ENCODE assay signal across 14 cellular contexts in genomic region chr6:137001287-137001976, GRCh38. TPM values are rescaled to one million over a fixed set of nuclear protein-coding genes. Genes with fewer than 3 reads are reported as not detected.
A peak's percentile ranks its signal among the peaks of the same experiment; 100 is the strongest.
DNase-seq lines count a peak whose midpoint lies in the region; ATAC-seq lines count a peak whose summit lies in the region.
"Had no signal": no experiment of that assay in that cellular context is flagged by ENCODE, and none has a peak within 500 bp of the region (broad histone marks: within the 10 kb centered on the region; RNA-seq: fewer than 3 reads in every experiment).

No MANE protein-coding gene starts in this region.

- ATAC-seq in sciatic nerve = no peak
- ATAC-seq in HG02678 (IDR thresholded peaks at IDR 0.05; ENCODE audit: unreplicated experiment) = no peak

- peak; percentile 66 for DNase-seq in A172 (ENCODE audit: low spot score)
- peak; percentile 84 for DNase-seq in HT1080 (ENCODE audit: low read depth)
- DNase-seq in SW480 (ENCODE audit: low spot score) = peak; percentile 97
- DNase-seq in iPS-NIHi11 (ENCODE audit: low spot score) = peak; percentile 50
- DNase-seq in NOMO-1 treated with DMSO at 0.1 percent for 48 hours (lab: John Stamatoyannopoulos, UW; ENCODE audit: unreplicated experiment) = no peak
- no peak for DNase-seq in NCI-H1105 treated with DMSO at 0.1 percent for 48 hours (lab: John Stamatoyannopoulos, UW)
- DNase-seq in sciatic nerve (ENCODE audit: low spot score) = no peak
- DNase-seq: activated CD8-positive, alpha-beta memory T cell treated with anti-CD3 and anti-CD28 coated beads, Interleukin-2, amount 50 U/mL, for 4 hours; amygdala; esophagus squamous epithelium; GDM1; kidney had no signal

- intact Hi-C loops in sciatic nerve (cut with DNase I) = no loop called here

RNA-seq across cellular contexts. Expression of gene IL20RA, which starts 43.3 kb away (rescaled TPM):
- total RNA-seq in A172 (2014; rRNA removed; shearing (Covaris generic)) = not detected in 2 replicates
- not detected in 2 replicates for total RNA-seq in HT1080 (2014; rRNA removed; shearing (Covaris generic))
- not detected in 2 replicates for polyA plus RNA-seq in HT1080 (2015; cell fraction: cytosol; rRNA removed)
- not detected in 2 replicates for polyA plus RNA-seq in HT1080 (2015; cell fraction: nucleus; rRNA removed)
- 3.3 TPM for total RNA-seq in sciatic nerve
- total RNA-seq: T-helper 2 cell treated with Interferon-gamma antibody and Interleukin-4, amounts not matched to agents 100 ng/mL and 5 ng/mL, for 36 hours had no signal

Comparison
In these comparisons a context has a peak if more than half of its experiments do, and no peak if none do; other contexts are left out.
1. DNase-seq: peak in A172 (single experiment), HT1080 (single experiment), SW480 (single experiment) and iPS-NIHi11 (single experiment); none in NOMO-1 treated with DMSO at 0.1 percent for 48 hours (single experiment), NCI-H1105 treated with DMSO at 0.1 percent for 48 hours (single experiment) and sciatic nerve (single experiment).